Comparison of ENCODE assay signal across 8 cellular contexts in the genomic region with DNA sequence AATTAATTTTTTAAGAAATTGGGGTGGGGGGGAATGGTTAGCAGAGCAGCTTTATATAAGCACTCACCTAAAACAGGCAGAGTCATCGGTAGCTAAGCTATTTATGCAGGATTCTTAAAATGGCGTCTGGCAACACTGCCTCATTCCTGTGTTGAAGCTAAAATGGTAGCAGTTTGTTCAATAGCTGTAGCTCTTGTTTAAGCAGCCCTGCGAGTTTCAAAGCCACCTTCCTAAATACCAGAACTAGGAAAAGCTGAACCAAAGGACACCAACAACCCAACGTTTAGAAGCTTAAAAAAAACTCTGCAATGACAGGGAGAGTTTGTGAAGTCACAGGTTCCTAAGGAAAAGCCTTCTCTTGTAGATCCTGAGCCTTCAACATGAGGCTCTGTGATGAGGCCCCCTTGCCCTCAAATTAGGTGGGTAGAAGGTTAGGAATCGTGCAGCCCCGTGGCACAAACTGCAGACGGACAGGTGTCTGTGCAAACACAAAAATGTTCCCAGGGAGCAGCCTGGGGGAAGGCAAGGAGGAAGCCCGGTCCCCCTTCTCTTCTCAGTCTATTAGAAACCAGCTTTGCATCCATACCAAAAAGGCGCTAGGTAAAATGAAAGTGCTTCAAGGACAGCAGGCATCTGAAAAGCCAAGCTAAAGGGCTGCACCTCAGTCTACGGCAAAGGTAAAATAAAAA. TPM values are rescaled to one million over a fixed set of nuclear protein-coding genes. Genes with fewer than 3 reads are reported as not detected.
DNase-seq lines count a peak whose midpoint lies in the region; ATAC-seq, FAIRE-seq and TF ChIP-seq lines count a peak whose summit lies in the region.

No MANE protein-coding gene starts in this region.

- TF ChIP-seq EP300 in HepG2 (IDR thresholded peaks at IDR 0.05; ENCODE audit: low read depth in 2 of 2, low read length in 2 of 2) (no peak), HepG2 (CRISPR knock-in tag; IDR thresholded peaks at IDR 0.05; ENCODE audit: borderline replicate concordance) (no peak)

- H3K4me3 ChIP-seq in BE2C (ENCODE audit: low read depth, low read length) (peak overlapping the region; percentile 68), Karpas-422 (ENCODE audit: low read length) (peak overlapping the region; percentile 77), adrenal gland (peak overlapping the region in 1 of 4 donors; percentile 49), HepG2 (replicated peaks in 1 of 3; ENCODE audit: insufficient read depth in 1 of 3, low read depth in 2 of 3, low read length in 3 of 3) (peak overlapping the region; percentile 46 to 81 (median 73))

- peaks cover 96% of the 10 kb centered on the region for H3K79me2 ChIP-seq in Karpas-422 (ENCODE audit: low read length)
- peaks cover 99% of the 10 kb centered on the region for H3K79me2 ChIP-seq in HepG2 (ENCODE audit: insufficient read depth, low read length)

- H3K36me3 ChIP-seq in BE2C, result peaks cover 55% of the 10 kb centered on the region
- H3K36me3 ChIP-seq in Karpas-422 (ENCODE audit: insufficient read depth, low read length), result peaks cover 30% of the 10 kb centered on the region
- H3K36me3 ChIP-seq in adrenal gland (replicated peaks in 1 of 2), result peaks cover 0 to 7% of the 10 kb centered on the region in 2 donors
- H3K36me3 ChIP-seq in HepG2 (replicated peaks in 1 of 2; ENCODE audit: control insufficient read depth in 1 of 2, insufficient read depth in 2 of 2, low read length in 2 of 2), result peaks cover 12 to 49% of the 10 kb centered on the region in 2 experiments

- H2AFZ ChIP-seq in Karpas-422 (ENCODE audit: low read length), result no peak overlapping the region
- H2AFZ ChIP-seq in HepG2 (ENCODE audit: low read length), result no peak overlapping the region

- ATAC-seq in HepG2 (no peak), HG02588 (IDR thresholded peaks at IDR 0.05; ENCODE audit: unreplicated experiment) (no peak)

- no TSS peak for BruUV-seq in HepG2 (replicated peaks; lab: Mats Ljungman, UMichigan)

- H3K27me3 ChIP-seq in BE2C, result no peaks in the 10 kb centered on the region
- no peaks in the 10 kb centered on the region for H3K27me3 ChIP-seq in Karpas-422 (ENCODE audit: low read length)
- no peaks in the 10 kb centered on the region for H3K27me3 ChIP-seq in adrenal gland
- H3K27me3 ChIP-seq in HepG2 (ENCODE audit: control insufficient read depth in 1 of 2, insufficient read depth in 2 of 2, low read length in 2 of 2), result no peaks in the 10 kb centered on the region; a peak in 1 of 5 replicates

- peak overlapping the region; percentile 97 for H3K4me2 ChIP-seq in Karpas-422 (ENCODE audit: low read depth, low read length, poor library complexity, severe bottlenecking)
- H3K4me2 ChIP-seq in HepG2 (ENCODE audit: low read depth, low read length), result peak overlapping the region; percentile 91

- no peak for FAIRE-seq in HepG2 (lab: Jason Lieb, UNC)

- H3K9me3 ChIP-seq in BE2C (no peaks in the 10 kb centered on the region), Karpas-422 (ENCODE audit: low read length) (no peaks in the 10 kb centered on the region), adrenal gland (replicated peaks in 1 of 3) (no peaks in the 10 kb centered on the region), HepG2 (ENCODE audit: low read length) (no peaks in the 10 kb centered on the region)

- no peaks in the 10 kb centered on the region for H3K9me2 ChIP-seq in Karpas-422 (replicated peaks; ENCODE audit: insufficient read depth, low read length)

- DNase-seq in BE2C, result no peak
- DNase-seq in Karpas-422, result peak; percentile 87
- DNase-seq in adrenal gland, result no peak
- DNase-seq in HepG2 (ENCODE audit: low spot score), result no peak
- no peak for DNase-seq in KBM-7
- no peak for DNase-seq in glomerular visceral epithelial cell (ENCODE audit: extremely low spot score)
- no peak for DNase-seq in SK-N-DZ (ENCODE audit: low spot score)

- no peak for TF ChIP-seq RAD21 in HepG2 (CRISPR knock-in tag; IDR thresholded peaks at IDR 0.05)

- H3K9ac ChIP-seq in Karpas-422 (ENCODE audit: low read length) (peak overlapping the region; percentile 92), HepG2 (ENCODE audit: insufficient read depth, low read depth, low read length) (peak overlapping the region; percentile 99)

- POLR2A ChIA-PET in HepG2 (lab: Yijun Ruan, JAX), result interaction anchor here (0.8 to 13.6 kb wide), 8 partner anchors 9 to 149 kb away, joined by 3 to 624 read pairs (median 4); no protein-coding TSS in a partner anchor

- TF ChIP-seq POLR2A in adrenal gland (IDR thresholded peaks at IDR 0.05), result no peak
- TF ChIP-seq POLR2A in HepG2 (IDR thresholded peaks at IDR 0.05; ENCODE audit: insufficient read depth in 1 of 2, low read depth in 2 of 2, low read length in 2 of 2), result no peak

- peak overlapping the region; percentile 98 for H3K27ac ChIP-seq in Karpas-422 (ENCODE audit: low read length)
- H3K27ac ChIP-seq in adrenal gland, result peak overlapping the region; percentile 95 to 99 (median 98)
- H3K27ac ChIP-seq in HepG2 (ENCODE audit: extremely low read length, insufficient read depth, low read length), result peak overlapping the region; percentile 99

- H4K20me1 ChIP-seq in Karpas-422 (ENCODE audit: insufficient read depth, low read depth, low read length) (no peaks in the 10 kb centered on the region; the same call in 1 of the 2 replicates), HepG2 (ENCODE audit: insufficient read depth, low read length) (peaks cover 63% of the 10 kb centered on the region)

- H3K4me1 ChIP-seq in BE2C, result peaks cover 30% of the 10 kb centered on the region
- peaks cover 87% of the 10 kb centered on the region for H3K4me1 ChIP-seq in Karpas-422 (ENCODE audit: low read length)
- peaks cover 89 to 100% of the 10 kb centered on the region in 2 donors for H3K4me1 ChIP-seq in adrenal gland (replicated peaks in 1 of 2)
- peaks cover 82% of the 10 kb centered on the region for H3K4me1 ChIP-seq in HepG2 (ENCODE audit: insufficient read depth, low read length)

- TF ChIP-seq CTCF in BE2C (IDR thresholded peaks at IDR 0.05; ENCODE audit: low read depth, low read length), result no peak
- TF ChIP-seq CTCF in adrenal gland (IDR thresholded peaks at IDR 0.05), result no peak
- TF ChIP-seq CTCF in HepG2 (CRISPR knock-in tag; IDR thresholded peaks at IDR 0.05), result no peak

- CTCF ChIA-PET in HepG2 (lab: Yijun Ruan, JAX; ENCODE audit: low intra/inter-chr PET ratio, low total read pairs), result no interaction called here

- WGBS in adrenal gland, 4 donors, result 21 to 26% (median 23%) methylated on average over 9 to 10 of the region's 10 CpGs
- WGBS in HepG2 (ENCODE audit: low lambda C conversion rate), result 30% methylated on average over 10 of the region's 10 CpGs

- in situ Hi-C loops in HepG2 (cut with HindIII; ENCODE audit: extremely low pct_ligation_motif_present, low pct_unique_long_range_greater_than_20kb), result no loop called here
- in situ Hi-C loops in KBM-7 (cut with MboI; ENCODE audit: low pct_unique_long_range_greater_than_20kb, low sequenced_read_pairs), result no loop called here

- intact Hi-C loops in adrenal gland (cut with DNase I), result no loop called here
- intact Hi-C loops in HepG2 (cut with micrococcal nuclease; ENCODE audit: unreplicated experiment), result loop anchor here (2.0 kb wide), 1 partner anchor 17 kb away; no protein-coding TSS in a partner anchor

TF ChIP-seq in HepG2, 621 proteins besides CTCF, POLR2A, EP300 and RAD21 (continues in another document):
- TF ChIP-seq CREM (IDR thresholded peaks at IDR 0.05) (peak; percentile 8; the same call in 1 of the 2 replicates), CREM (CRISPR knock-in tag; IDR thresholded peaks at IDR 0.05) (no peak), ZNF441 (CRISPR knock-in tag; IDR thresholded peaks at IDR 0.05; ENCODE audit: borderline replicate concordance) (no peak), ERF (CRISPR knock-in tag; IDR thresholded peaks at IDR 0.05) (0 out of 2 replicates have a peak, but pooled peaks have one; percentile 10)
- TF ChIP-seq, protein P1, sequence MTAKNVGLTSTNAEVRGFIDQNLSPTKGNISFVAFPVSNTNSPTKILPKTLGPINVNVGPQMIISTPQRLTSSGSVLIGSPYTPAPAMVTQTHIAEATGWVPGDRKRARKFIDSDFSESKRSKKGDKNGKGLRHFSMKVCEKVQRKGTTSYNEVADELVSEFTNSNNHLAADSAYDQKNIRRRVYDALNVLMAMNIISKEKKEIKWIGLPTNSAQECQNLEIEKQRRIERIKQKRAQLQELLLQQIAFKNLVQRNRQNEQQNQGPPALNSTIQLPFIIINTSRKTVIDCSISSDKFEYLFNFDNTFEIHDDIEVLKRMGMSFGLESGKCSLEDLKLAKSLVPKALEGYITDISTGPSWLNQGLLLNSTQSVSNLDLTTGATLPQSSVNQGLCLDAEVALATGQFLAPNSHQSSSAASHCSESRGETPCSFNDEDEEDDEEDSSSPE (CRISPR knock-in tag; IDR thresholded peaks at IDR 0.05), result no peak

RNA-seq across cellular contexts. Expression of a gene that starts 4.7 kb away (rescaled TPM):
- polyA plus RNA-seq in BE2C (2012; ENCODE audit: insufficient read depth, insufficient read length, low read depth), result 60.5 TPM
- 33.0 and 44.1 TPM in 2 replicates for total RNA-seq in Karpas-422 (2014; rRNA removed; shearing (Covaris generic); ENCODE audit: low replicate concordance)
- 100 to 1,000 TPM in 2 of 8 donors, 10 to 100 TPM in 6; 58.4 to 116 (median 70.5) TPM for total RNA-seq in adrenal gland
- 10 to 100 TPM; 37.0 to 83.9 (median 64.1) TPM for polyA plus RNA-seq in adrenal gland
- total RNA-seq in HepG2 (2016; rRNA removed; fragmentation: Illumina TruSeq; extraction: Trizol), result 53.9 and 71.9 TPM in 2 replicates
- 45.3 and 50.7 TPM in 2 replicates for total RNA-seq in HepG2 (2016; cell fraction: cytosol; rRNA removed; fragmentation: Illumina TruSeq; extraction: Trizol; ENCODE audit: low read depth)
- 54.7 and 64.5 TPM in 2 replicates for total RNA-seq in HepG2 (2016; cell fraction: insoluble cytoplasmic fraction; rRNA removed; fragmentation: Illumina TruSeq; extraction: Trizol)
- 30.6 and 34.0 TPM in 2 replicates for total RNA-seq in HepG2 (2016; cell fraction: membrane; rRNA removed; fragmentation: Illumina TruSeq; extraction: Trizol)
- total RNA-seq in HepG2 (2016; cell fraction: nucleus; rRNA removed; fragmentation: Illumina TruSeq; extraction: Trizol), result 90.9 and 106 TPM in 2 replicates
- 81.4 and 84.7 TPM in 2 replicates for polyA plus RNA-seq in HepG2 (2011; rRNA removed)
- polyA plus RNA-seq in HepG2 (2011; cell fraction: cytosol; rRNA removed), result 41.2 and 45.2 TPM in 2 replicates
- 139 and 149 TPM in 2 replicates for polyA plus RNA-seq in HepG2 (2011; cell fraction: nucleus; rRNA removed)
- 50.4 and 60.2 TPM in 2 replicates for polyA plus RNA-seq in HepG2 (2012)
- polyA plus RNA-seq in HepG2 (2016; cell fraction: cytosol; fragmentation: Illumina TruSeq; extraction: Trizol; ENCODE audit: low read depth), result 1.9 and 2.5 TPM in 2 replicates
- polyA plus RNA-seq in HepG2 (2016; cell fraction: insoluble cytoplasmic fraction; fragmentation: Illumina TruSeq; extraction: Trizol; ENCODE audit: low read depth), result 42.7 and 55.7 TPM in 2 replicates
- polyA plus RNA-seq in HepG2 (2016; cell fraction: membrane; fragmentation: Illumina TruSeq; extraction: Trizol; ENCODE audit: low read depth), result 7.9 and 9.1 TPM in 2 replicates
- polyA plus RNA-seq in HepG2 (2016; cell fraction: nucleus; fragmentation: Illumina TruSeq; extraction: Trizol; ENCODE audit: insufficient read depth, low read depth), result 103 and 106 TPM in 2 replicates
- 14.1 and 79.4 TPM in 2 replicates for polyA minus RNA-seq in HepG2 (2011; rRNA and poly(A)+ RNA removed; ENCODE audit: low replicate concordance)
- polyA minus RNA-seq in HepG2 (2011; cell fraction: cytosol; rRNA and poly(A)+ RNA removed), result 66.7 and 69.5 TPM in 2 replicates
- 190 and 220 TPM in 2 replicates for polyA minus RNA-seq in HepG2 (2011; cell fraction: nucleus; rRNA and poly(A)+ RNA removed)
- 44.5 and 55.5 TPM in 2 replicates for polyA plus RNA-seq in SK-N-DZ (2014; cell fraction: cytosol; rRNA removed)
- 49.4 and 91.3 TPM in 2 replicates for polyA plus RNA-seq in SK-N-DZ (2014; cell fraction: nucleus; rRNA removed)
